8 cellular contexts compared by ENCODE assay signal in genomic region chr12:120115692-120116442, GRCh38. TPM values are rescaled to one million over a fixed set of nuclear protein-coding genes. Genes with fewer than 3 reads are reported as not detected.
DNase-seq lines count a peak whose midpoint lies in the region; ATAC-seq, FAIRE-seq and TF ChIP-seq lines count a peak whose summit lies in the region.

No MANE protein-coding gene starts in this region.

- peaks cover 37% of the 10 kb centered on the region for H3K36me3 Mint-ChIP-seq in CD4-positive, alpha-beta T cell (ENCODE audit: low read depth)

- no peak for FAIRE-seq in K562 (lab: Jason Lieb, UNC)

- intact Hi-C loops in CD4-positive, alpha-beta T cell (cut with DNase I, micrococcal nuclease) = loop anchor here (1.0 to 10.0 kb wide), 7 partner anchors 29 to 331 kb away; partner anchors contain the start of genes GATC (in 1 of the 2), GCN1 (in 1 of the 2), PXN (in 1 of the 2) and RPLP0 (in 1 of the 2)
- intact Hi-C loops in K562 (cut with micrococcal nuclease) = loop anchor here (10.0 kb wide), 1 partner anchor 179 kb away; the partner anchor contains the start of genes RNU4-1 and RNU4-2

- no peaks in the 10 kb centered on the region for H3K9me3 ChIP-seq in CD4-positive, alpha-beta T cell (ENCODE audit: control insufficient read depth, low read length)
- no peaks in the 10 kb centered on the region for H3K9me3 ChIP-seq in K562 (replicated peaks; ENCODE audit: control insufficient read depth, insufficient read depth, low read depth, low read length)

- peaks cover 10% of the 10 kb centered on the region; the same call in 1 of the 2 replicates for H4K20me1 ChIP-seq in K562 (replicated peaks; ENCODE audit: control insufficient read depth, insufficient read depth, low read length)

- H3K36me3 ChIP-seq in K562 (ENCODE audit: control insufficient read depth, insufficient read depth, low read length) = peaks cover 36% of the 10 kb centered on the region

- peak overlapping the region; percentile 97 for H3K4me2 ChIP-seq in K562 (ENCODE audit: insufficient read depth, low read length)

- H3K27me3 ChIP-seq in CD4-positive, alpha-beta T cell (ENCODE audit: control insufficient read depth, insufficient read depth, low read length) = no peaks in the 10 kb centered on the region
- H3K27me3 ChIP-seq in K562 (ENCODE audit: control insufficient read depth in 2 of 2, insufficient read depth in 2 of 2, low read length in 2 of 2) = no peaks in the 10 kb centered on the region

- CTCF ChIA-PET in CD4-positive, alpha-beta T cell (lab: Charles Lee) = interaction anchor here (1.0 to 1.7 kb wide), 4 partner anchors 23 to 186 kb away, joined by 3 to 8 read pairs (median 4); partner anchors contain the start of gene BICDL1
- CTCF ChIA-PET in K562 (lab: Yijun Ruan, JAX; ENCODE audit: low intra/inter-chr PET ratio) = no interaction called here

- POLR2A ChIA-PET in CD4-positive, alpha-beta T cell (lab: Charles Lee) = interaction anchor here (0.8 to 4.9 kb wide), 6 partner anchors 13 to 176 kb away, joined by 4 to 51 read pairs (median 28); partner anchors contain the start of genes BICDL1, RNU4-1, RNU4-2 and RPLP0
- POLR2A ChIA-PET in K562 (lab: Yijun Ruan, JAX) = interaction anchor here (1.0 to 6.8 kb wide), 7 partner anchors 8 to 176 kb away, joined by 3 to 54 read pairs (median 6); partner anchors contain the start of genes RNU4-2 and RPLP0

- in situ Hi-C loops in K562 (cut with MboI) = no loop called here

- TF ChIP-seq RAD21 in K562 (CRISPR knock-in tag; conservative IDR thresholded peaks at IDR 0.05 in 1 of 2, IDR thresholded peaks at IDR 0.05 in 1 of 2) = no peak

- H3K27ac ChIP-seq in CD4-positive, alpha-beta T cell (ENCODE audit: low read depth, low read length) = peak overlapping the region; percentile 56
- peak overlapping the region; percentile 69 for H3K27ac ChIP-seq in K562 (ENCODE audit: extremely low read depth, low read depth, low read length)

- H3K9me3 Mint-ChIP-seq in CD4-positive, alpha-beta T cell = no peaks in the 10 kb centered on the region
- H3K9me3 Mint-ChIP-seq in stimulated activated naive CD8-positive, alpha-beta T cell treated with anti-CD3 and anti-CD28 coated beads, Interleukin-15, amount 100 ng/mL, for 72 hours = no peaks in the 10 kb centered on the region

- TF ChIP-seq EP300 in K562 (IDR thresholded peaks at IDR 0.05; ENCODE audit: low read length) = no peak

- no peak for ATAC-seq in CD4-positive, alpha-beta T cell (ENCODE audit: poor library complexity)
- ATAC-seq in K562 (peak; percentile 38), HG02938 (IDR thresholded peaks at IDR 0.05; ENCODE audit: unreplicated experiment) (no peak), HG03025 (IDR thresholded peaks at IDR 0.05; ENCODE audit: low FRiP score, unreplicated experiment) (no peak)
- ATAC-seq in stimulated activated naive CD8-positive, alpha-beta T cell treated with anti-CD3 and anti-CD28 coated beads, Interleukin-15, amount 100 ng/mL, for 72 hours = peak; percentile 44

- H3K9ac ChIP-seq in K562 (ENCODE audit: insufficient read depth in 1 of 2, low read depth in 2 of 2, low read length in 2 of 2) = peak overlapping the region; percentile 77 to 96

- WGBS in K562 (ENCODE audit: insufficient coverage, low coverage, missing lambda C conversion rate) = 2% methylated on average over 19 of the region's 31 CpGs

- H2AFZ ChIP-seq in K562 (ENCODE audit: low read depth, low read length) = peak overlapping the region; percentile 5

- H3K9me1 ChIP-seq in K562 (ENCODE audit: control insufficient read depth, insufficient read depth, low read length) = peaks cover 6% of the 10 kb centered on the region

- no peaks in the 10 kb centered on the region for H3K27me3 Mint-ChIP-seq in CD4-positive, alpha-beta T cell
- no peaks in the 10 kb centered on the region for H3K27me3 Mint-ChIP-seq in stimulated activated naive CD8-positive, alpha-beta T cell treated with anti-CD3 and anti-CD28 coated beads, Interleukin-15, amount 100 ng/mL, for 72 hours

- TF ChIP-seq CTCF in CD4-positive, alpha-beta T cell (IDR thresholded peaks at IDR 0.05) = no peak
- TF ChIP-seq CTCF in K562 (IDR thresholded peaks at IDR 0.05 in 2 of 3, conservative IDR thresholded peaks at IDR 0.05 in 1 of 3; ENCODE audit: insufficient read depth in 2 of 3, low read depth in 1 of 3, low read length in 3 of 3) = no peak

- H3K27ac Mint-ChIP-seq in CD4-positive, alpha-beta T cell = peak overlapping the region; percentile 84
- H3K27ac Mint-ChIP-seq in stimulated activated naive CD8-positive, alpha-beta T cell treated with anti-CD3 and anti-CD28 coated beads, Interleukin-15, amount 100 ng/mL, for 72 hours = peak overlapping the region; percentile 63 to 94

- peaks cover 17 to 37% of the 10 kb centered on the region in 2 experiments; a peak in 4 of 5 replicates for H3K4me1 ChIP-seq in K562 (replicated peaks in 1 of 2; ENCODE audit: control insufficient read depth in 2 of 2, insufficient read depth in 2 of 2, low read length in 2 of 2)

- no peak for TF ChIP-seq POLR2A in K562 (conservative IDR thresholded peaks at IDR 0.05)

- DNase-seq in CD4-positive, alpha-beta T cell = no peak
- peak; percentile 39 for DNase-seq in H4 (ENCODE audit: low spot score)
- DNase-seq in NCI-H69 (lab: John Stamatoyannopoulos, UW) = peak; percentile 67
- DNase-seq in K562 (ENCODE audit: extremely low read depth in 1 of 4, low spot score in 3 of 4) = peak in 1 of 4 experiments; percentile 76
- DNase-seq in left kidney (ENCODE audit: low read depth, low spot score) = peak; percentile 59
- DNase-seq in stimulated activated naive CD8-positive, alpha-beta T cell treated with anti-CD3 and anti-CD28 coated beads, Interleukin-15, amount 100 ng/mL, for 72 hours = peak in 1 of 2 donors; percentile 43

- peaks cover 77% of the 10 kb centered on the region for H3K79me2 ChIP-seq in K562 (ENCODE audit: control insufficient read depth, insufficient read depth, low read length)

- H3K4me3 Mint-ChIP-seq in CD4-positive, alpha-beta T cell = peak overlapping the region; percentile 99
- H3K4me3 Mint-ChIP-seq in stimulated activated naive CD8-positive, alpha-beta T cell treated with anti-CD3 and anti-CD28 coated beads, Interleukin-15, amount 100 ng/mL, for 72 hours = peak overlapping the region; percentile 99

- peak overlapping the region; percentile 75 for H3K4me3 ChIP-seq in K562

- BruUV-seq in K562 (replicated peaks; lab: Mats Ljungman, UMichigan) = no TSS peak

- H3K4me1 Mint-ChIP-seq in CD4-positive, alpha-beta T cell (ENCODE audit: low read depth) = peaks cover 75% of the 10 kb centered on the region
- H3K4me1 Mint-ChIP-seq in stimulated activated naive CD8-positive, alpha-beta T cell treated with anti-CD3 and anti-CD28 coated beads, Interleukin-15, amount 100 ng/mL, for 72 hours = peaks cover 83% of the 10 kb centered on the region

TF ChIP-seq in K562, 482 proteins besides CTCF, POLR2A, EP300 and RAD21 (continues in another document):
- TF ChIP-seq MXI1 (IDR thresholded peaks at IDR 0.05; ENCODE audit: low read depth, low read length) (0 out of 2 replicates have a peak, but pooled peaks have one; percentile 21), CHD4 (IDR thresholded peaks at IDR 0.05; ENCODE audit: insufficient read depth, insufficient replicate concordance, low read depth, low read length, poor library complexity, severe bottlenecking) (peak; percentile 58), ZNF165 (CRISPR knock-in tag; IDR thresholded peaks at IDR 0.05; ENCODE audit: borderline replicate concordance) (no peak), HLTF (IDR thresholded peaks at IDR 0.05) (peak; percentile 32; the same call in 1 of the 2 replicates), SMAD4 (CRISPR knock-in tag; conservative IDR thresholded peaks at IDR 0.05) (no peak), LCOR (CRISPR knock-in tag; IDR thresholded peaks at IDR 0.05) (no peak), DPF2 (IDR thresholded peaks at IDR 0.05) (peak; percentile 51; the same call in 1 of the 2 replicates), BCOR (IDR thresholded peaks at IDR 0.05) (peak; percentile 87), MYC (IDR thresholded peaks at IDR 0.05; ENCODE audit: low read depth, low read length) (peak; percentile 55), MYC (CRISPR knock-in tag; IDR thresholded peaks at IDR 0.05; ENCODE audit: borderline replicate concordance, low read depth) (no peak), SNAPC5 (CRISPR knock-in tag; IDR thresholded peaks at IDR 0.05) (no peak), L3MBTL2 (IDR thresholded peaks at IDR 0.05) (0 out of 2 replicates have a peak, but pooled peaks have one; percentile 15), JUND (IDR thresholded peaks at IDR 0.05; ENCODE audit: borderline replicate concordance, low read depth, low read length) (0 out of 2 replicates have a peak, but pooled peaks have one; percentile 23), JUND (tag; IDR thresholded peaks at IDR 0.05; ENCODE audit: borderline replicate concordance, low read depth, low read length) (no peak), ELF4 (CRISPR knock-in tag; IDR thresholded peaks at IDR 0.05) (no peak), MTA3 (IDR thresholded peaks at IDR 0.05; ENCODE audit: borderline replicate concordance) (0 out of 2 replicates have a peak, but pooled peaks have one; percentile 20), FOXA3 (CRISPR knock-in tag; conservative IDR thresholded peaks at IDR 0.05 in 1 of 2, IDR thresholded peaks at IDR 0.05 in 1 of 2) (peak in 1 of 2 experiments; percentile 42; a peak in 1 of 4 replicates)

RNA-seq across cellular contexts. Expression of gene RAB35, which starts 0.7 kb away (rescaled TPM):
- 10 to 100 TPM; 49.7 to 53.8 TPM for total RNA-seq in CD4-positive, alpha-beta T cell
- 17.7 and 23.2 TPM in 2 replicates for total RNA-seq in H4 (2014; rRNA removed; shearing (Covaris generic))
- total RNA-seq in K562 (2011; cell fraction: chromatin; rRNA removed; ENCODE audit: low replicate concordance) = 15.2 and 30.6 TPM in 2 replicates
- total RNA-seq in K562 (2011; cell fraction: nucleolus; rRNA removed) = 19.2 and 20.5 TPM in 2 replicates
- 14.8 and 17.9 TPM in 2 replicates for total RNA-seq in K562 (2011; cell fraction: nucleoplasm; rRNA removed)
- total RNA-seq in K562 (2014; rRNA removed) (38.9 and 47.9 TPM in 2 replicates), K562 (2014; rRNA removed; fragmentation: Illumina TruSeq; extraction: Trizol) (19.5 and 22.9 TPM in 2 replicates), K562 (2015; rRNA removed; fragmentation: Illumina TruSeq; extraction: Trizol) (36.0 and 36.6 TPM in 2 replicates), K562 (2021) (66.8 and 76.3 TPM in 2 replicates)
- polyA plus RNA-seq in K562 (2011; rRNA removed) (32.4 and 45.4 TPM in 2 replicates), K562 (2014; fragmentation: Illumina TruSeq; extraction: Trizol) (42.0 and 54.4 TPM in 2 replicates), K562 (2014; fragmentation: Nextera tagmentation; extraction: Ambion mirVana) (under 1 TPM; 0.65 to 0.94 TPM), K562 (2014; rRNA removed) (49.1 and 50.6 TPM in 2 replicates)
- polyA plus RNA-seq in K562 (2011; cell fraction: cytosol; rRNA removed) = 39.4 and 72.9 TPM in 2 replicates
- polyA plus RNA-seq in K562 (2011; cell fraction: nucleus; rRNA removed) = 23.4 and 33.0 TPM in 2 replicates
- polyA plus RNA-seq in K562 (2012) = 42.4 and 50.7 TPM in 2 replicates
- 50.9 and 115 TPM in 2 replicates for polyA minus RNA-seq in K562 (2011; rRNA and poly(A)+ RNA removed)
- polyA minus RNA-seq in K562 (2011; cell fraction: cytosol; rRNA and poly(A)+ RNA removed) = 29.8 and 41.0 TPM in 2 replicates
- 6.7 and 6.9 TPM in 2 replicates for polyA minus RNA-seq in K562 (2011; cell fraction: nucleus; rRNA and poly(A)+ RNA removed)

Comparison
In these comparisons a context has a peak if more than half of its experiments do, and no peak if none do; other contexts are left out.
1. ATAC-seq: peak in K562 (single experiment) and stimulated activated naive CD8-positive, alpha-beta T cell treated with anti-CD3 and anti-CD28 coated beads, Interleukin-15, amount 100 ng/mL, for 72 hours (single experiment); none in CD4-positive, alpha-beta T cell (single experiment), HG02938 (single experiment) and HG03025 (single experiment).
2. DNase-seq: peak in H4 (single experiment), NCI-H69 (single experiment) and left kidney (single experiment); none in CD4-positive, alpha-beta T cell (0 of 10).